15 cellular contexts compared by ENCODE assay signal in the genomic region with DNA sequence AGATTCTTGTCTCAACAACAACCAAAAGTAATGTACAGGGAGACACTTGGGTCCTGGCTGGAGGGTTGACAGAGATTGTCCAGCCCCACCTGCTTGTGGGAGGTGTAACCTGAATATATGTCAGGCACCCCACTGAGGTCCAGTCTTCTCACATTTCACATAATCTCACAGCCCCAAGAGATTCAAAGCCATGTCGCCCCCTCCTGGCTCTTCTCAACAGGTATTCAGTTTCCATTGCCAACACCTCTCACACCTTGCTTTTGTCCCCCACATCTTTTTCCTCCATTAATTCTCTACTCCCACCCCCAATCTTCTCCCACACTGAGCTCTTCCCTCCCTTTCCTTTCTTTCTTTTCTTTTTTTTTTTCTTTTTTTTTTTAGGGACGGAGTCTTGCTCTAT. TPM values are rescaled to one million over a fixed set of nuclear protein-coding genes. Genes with fewer than 3 reads are reported as not detected.
DNase-seq lines count a peak whose midpoint lies in the region; ATAC-seq, FAIRE-seq and TF ChIP-seq lines count a peak whose summit lies in the region.
"Had no signal": no experiment of that assay in that cellular context is flagged by ENCODE, and none has a peak within 500 bp of the region (broad histone marks: within the 10 kb centered on the region; RNA-seq: fewer than 3 reads in every experiment).

No MANE protein-coding gene starts in this region.

- no peak for ATAC-seq in esophagus mucosa

- in situ Hi-C loops in SK-MEL-5 (cut with HindIII; ENCODE audit: low pct_unique_long_range_greater_than_20kb, low sequenced_read_pairs): no loop called here

- no peaks in the 10 kb centered on the region for H3K9me3 ChIP-seq in HEK293 (ENCODE audit: control insufficient read depth, insufficient read depth, low read depth, low read length)
- H3K9me3 ChIP-seq in keratinocyte (ENCODE audit: control insufficient read depth, low read depth, low read length): no peaks in the 10 kb centered on the region
- H3K9me3 ChIP-seq: ovary had no signal

- H3K4me2 ChIP-seq in keratinocyte (ENCODE audit: control insufficient read depth, extremely low read depth, insufficient read depth, low read depth, low read length): no peak overlapping the region

- H3K9me1 ChIP-seq in keratinocyte (ENCODE audit: control insufficient read depth, extremely low read depth, insufficient read depth, low read length): no peaks in the 10 kb centered on the region

- no peak overlapping the region for H2AFZ ChIP-seq in keratinocyte (ENCODE audit: control insufficient read depth, low read length)

- no peak overlapping the region for H3K9ac ChIP-seq in keratinocyte (ENCODE audit: control insufficient read depth, extremely low read depth, insufficient read depth, low read length)

- TF ChIP-seq CTCF in HEK293 (tag by site-specific recombination; IDR thresholded peaks at IDR 0.05): peak; percentile 37; the same call in 1 of the 2 replicates
- peak; percentile 15 to 49 (median 28) for TF ChIP-seq CTCF in keratinocyte (optimal IDR thresholded peaks at IDR 0.05 in 1 of 3, IDR thresholded peaks at IDR 0.05 in 1 of 3, conservative IDR thresholded peaks at IDR 0.05 in 1 of 3; ENCODE audit: extremely low read depth in 1 of 3, insufficient read depth in 2 of 3, low read length in 3 of 3)

- FAIRE-seq in keratinocyte (lab: Jason Lieb, UNC): no peak
- FAIRE-seq: endometrium, urothelium cell line had no signal

- H3K79me2 ChIP-seq in keratinocyte (ENCODE audit: control insufficient read depth, insufficient read depth, low read length): no peaks in the 10 kb centered on the region

- no peaks in the 10 kb centered on the region for H4K20me1 ChIP-seq in keratinocyte (ENCODE audit: control insufficient read depth, extremely low read depth, insufficient read depth, low read length)

- H3K27ac ChIP-seq in HEK293 (ENCODE audit: extremely low read depth, low read depth, low read length): no peak overlapping the region
- no peak overlapping the region for H3K27ac ChIP-seq in keratinocyte (ENCODE audit: control insufficient read depth, insufficient read depth, low read length)
- H3K27ac ChIP-seq: ovary had no signal

- POLR2A ChIA-PET in HEK293 (lab: Yijun Ruan, JAX): no interaction called here

- DNase-seq in activated CD4-positive, alpha-beta T cell treated with anti-CD3 and anti-CD28 coated beads for 48 hours: peak; percentile 20
- DNase-seq in activated CD4-positive, alpha-beta T cell treated with anti-CD3 and anti-CD28 coated beads for 4 hours: no peak
- DNase-seq in SK-MEL-5 (ENCODE audit: low read depth, low spot score): peak; percentile 17
- no peak for DNase-seq in keratinocyte (ENCODE audit: low read depth, low spot score)
- no peak for DNase-seq in DMS79 (lab: John Stamatoyannopoulos, UW)
- DNase-seq in activated CD8-positive, alpha-beta memory T cell treated with anti-CD3 and anti-CD28 coated beads for 24 hours: no peak
- DNase-seq: activated CD8-positive, alpha-beta memory T cell treated with anti-CD3 and anti-CD28 coated beads, Interleukin-2, amount 50 U/mL, for 48 hours; aorta; NCI-H1092 treated with DMSO at 0.1 percent for 48 hours; T-helper 2 cell had no signal

- H3K4me1 ChIP-seq in HEK293 (ENCODE audit: control insufficient read depth, insufficient read depth, low read length) (no peaks in the 10 kb centered on the region), keratinocyte (ENCODE audit: control insufficient read depth, extremely low read depth, insufficient read depth, low read length) (no peaks in the 10 kb centered on the region)

- H3K27me3 ChIP-seq in keratinocyte (ENCODE audit: control insufficient read depth, extremely low read depth, insufficient read depth, low read length): peaks cover 20% of the 10 kb centered on the region
- H3K27me3 ChIP-seq: ovary had no signal

- dilution Hi-C loops in keratinocyte (cut with MboI; ENCODE audit: extremely low pct_ligation_motif_present, low sequenced_read_pairs): no loop called here

- CTCF ChIA-PET in HEK293 (lab: Yijun Ruan, JAX): interaction anchor here (0.7 to 1.6 kb wide), 5 partner anchors 13 to 181 kb away, joined by 3 to 6 read pairs (median 3); no protein-coding TSS in a partner anchor

- H3K4me3 ChIP-seq in HEK293 (ENCODE audit: low read depth, low read length): no peak overlapping the region
- no peak overlapping the region for H3K4me3 ChIP-seq in keratinocyte (ENCODE audit: control insufficient read depth in 2 of 3, extremely low read depth in 1 of 3, insufficient read depth in 2 of 3, low read depth in 1 of 3, low read length in 3 of 3)
- H3K4me3 ChIP-seq: ovary had no signal

- H3K36me3 ChIP-seq in HEK293 (ENCODE audit: control insufficient read depth in 2 of 2, insufficient read depth in 1 of 2, low read length in 2 of 2) (no peaks in the 10 kb centered on the region), keratinocyte (ENCODE audit: control insufficient read depth in 2 of 2, extremely low read depth in 1 of 2, insufficient read depth in 2 of 2, low read length in 2 of 2) (no peaks in the 10 kb centered on the region)
- H3K36me3 ChIP-seq: ovary had no signal

TF ChIP-seq in HEK293, 187 proteins besides CTCF, POLR2A, EP300 and RAD21:
- TF ChIP-seq ZNF175 (tag by site-specific recombination; IDR thresholded peaks at IDR 0.05) (no peak), KLF8 (tag by site-specific recombination; IDR thresholded peaks at IDR 0.05) (0 out of 2 replicates have a peak, but pooled peaks have one; percentile 40), EGR2 (tag by site-specific recombination; IDR thresholded peaks at IDR 0.05; ENCODE audit: low read depth) (peak; percentile 61; the same call in 1 of the 2 replicates), SCRT2 (tag by site-specific recombination; IDR thresholded peaks at IDR 0.05) (peak; percentile 37; the same call in 1 of the 2 replicates), ZIC2 (tag by site-specific recombination; IDR thresholded peaks at IDR 0.05) (peak; percentile 13; the same call in 1 of the 2 replicates), ZNF654 (tag by site-specific recombination; IDR thresholded peaks at IDR 0.05; ENCODE audit: low read depth) (peak; percentile 49), ZNF280D (tag by site-specific recombination; IDR thresholded peaks at IDR 0.05) (no peak), GLIS1 (tag by site-specific recombination; IDR thresholded peaks at IDR 0.05) (peak; percentile 78), ZFHX2 (tag by site-specific recombination; conservative IDR thresholded peaks at IDR 0.05) (peak; percentile 40; the same call in 1 of the 2 replicates)

RNA-seq across cellular contexts. Expression of gene UNC13A, which starts 11.2 kb away (rescaled TPM):
- 0.26 and 0.61 TPM in 2 replicates for total RNA-seq in SK-MEL-5 (2014; rRNA removed; shearing (Covaris generic))
- polyA plus RNA-seq in SK-MEL-5 (2015; cell fraction: cytosol; rRNA removed): 0.75 and 1.1 TPM in 2 replicates
- 2.4 and 3.1 TPM in 2 replicates for polyA plus RNA-seq in SK-MEL-5 (2015; cell fraction: nucleus; rRNA removed)
- under 0.01 TPM in 1 of 3 replicates, not detected in the others for polyA plus RNA-seq in keratinocyte
- not detected for polyA plus RNA-seq in keratinocyte (2011; ENCODE audit: low read depth)
- 0.01 and 0.06 TPM in 2 replicates for polyA plus RNA-seq in keratinocyte (2011; cell fraction: cytosol; rRNA removed)
- 0.05 and 0.06 TPM in 2 replicates for polyA plus RNA-seq in keratinocyte (2011; cell fraction: nucleus; rRNA removed)
- 0.03 TPM in 1 of 2 replicates, not detected in the other for polyA plus RNA-seq in keratinocyte (2012; ENCODE audit: low replicate concordance)
- not detected in 3 replicates for polyA minus RNA-seq in keratinocyte
- polyA minus RNA-seq in keratinocyte (2011; cell fraction: cytosol; rRNA and poly(A)+ RNA removed): not detected
- under 0.01 and 0.08 TPM in 2 replicates for polyA minus RNA-seq in keratinocyte (2011; cell fraction: nucleus; rRNA and poly(A)+ RNA removed)
- 0.04 TPM for total RNA-seq in esophagus mucosa

RNA-seq across cellular contexts. Expression of gene MAP1S, which starts 42.3 kb away (rescaled TPM):
- 10.0 and 12.3 TPM in 2 replicates for total RNA-seq in SK-MEL-5 (2014; rRNA removed; shearing (Covaris generic))
- polyA plus RNA-seq in SK-MEL-5 (2015; cell fraction: cytosol; rRNA removed): 53.0 and 55.2 TPM in 2 replicates
- 20.3 and 21.4 TPM in 2 replicates for polyA plus RNA-seq in SK-MEL-5 (2015; cell fraction: nucleus; rRNA removed)
- 3.7 to 10.7 TPM (median 4.4 TPM) in 3 replicates for polyA plus RNA-seq in keratinocyte
- polyA plus RNA-seq in keratinocyte (2011; ENCODE audit: low read depth): 14.1 TPM
- 7.0 and 12.9 TPM in 2 replicates for polyA plus RNA-seq in keratinocyte (2011; cell fraction: cytosol; rRNA removed)
- 14.1 and 20.7 TPM in 2 replicates for polyA plus RNA-seq in keratinocyte (2011; cell fraction: nucleus; rRNA removed)
- 19.4 and 32.2 TPM in 2 replicates for polyA plus RNA-seq in keratinocyte (2012; ENCODE audit: low replicate concordance)
- 16.1 to 99.8 TPM (median 17.3 TPM) in 3 replicates for polyA minus RNA-seq in keratinocyte
- polyA minus RNA-seq in keratinocyte (2011; cell fraction: cytosol; rRNA and poly(A)+ RNA removed): 78.3 TPM
- 15.6 and 35.6 TPM in 2 replicates for polyA minus RNA-seq in keratinocyte (2011; cell fraction: nucleus; rRNA and poly(A)+ RNA removed)
- 16.9 TPM for total RNA-seq in esophagus mucosa

Comparison
In these comparisons a context has a peak if more than half of its experiments do, and no peak if none do; other contexts are left out.
1. DNase-seq: peak in activated CD4-positive, alpha-beta T cell treated with anti-CD3 and anti-CD28 coated beads for 48 hours (single experiment) and SK-MEL-5 (single experiment); none in activated CD4-positive, alpha-beta T cell treated with anti-CD3 and anti-CD28 coated beads for 4 hours (0 of 2), keratinocyte (single experiment), DMS79 (single experiment) and activated CD8-positive, alpha-beta memory T cell treated with anti-CD3 and anti-CD28 coated beads for 24 hours (single experiment).